Comparison of ENCODE assay signal across 1 cellular context in the genomic region with DNA sequence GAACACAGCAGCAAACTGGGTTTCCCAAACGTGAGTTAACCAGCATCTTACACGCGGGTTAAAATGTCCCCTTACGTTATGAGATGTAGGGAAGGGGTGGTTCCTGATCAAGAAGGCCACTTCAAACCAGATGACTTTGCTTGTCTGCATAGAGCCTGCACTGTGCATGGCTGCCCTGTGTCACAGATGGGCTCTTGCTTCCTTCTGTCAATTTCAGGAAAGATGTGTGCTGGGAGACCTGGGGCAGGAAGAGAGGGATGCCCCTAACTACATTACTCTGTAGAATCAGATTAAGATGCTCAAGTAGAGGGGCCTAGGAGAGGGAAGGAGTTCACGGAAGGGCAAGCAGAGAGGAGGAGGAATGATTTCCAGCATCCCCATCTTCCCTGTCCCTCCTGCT.
TF ChIP-seq lines count a peak whose summit lies in the region.

No MANE protein-coding gene starts in this region.

TF ChIP-seq in K562, 482 proteins besides CTCF, POLR2A, EP300 and RAD21:
- TF ChIP-seq, protein P1, sequence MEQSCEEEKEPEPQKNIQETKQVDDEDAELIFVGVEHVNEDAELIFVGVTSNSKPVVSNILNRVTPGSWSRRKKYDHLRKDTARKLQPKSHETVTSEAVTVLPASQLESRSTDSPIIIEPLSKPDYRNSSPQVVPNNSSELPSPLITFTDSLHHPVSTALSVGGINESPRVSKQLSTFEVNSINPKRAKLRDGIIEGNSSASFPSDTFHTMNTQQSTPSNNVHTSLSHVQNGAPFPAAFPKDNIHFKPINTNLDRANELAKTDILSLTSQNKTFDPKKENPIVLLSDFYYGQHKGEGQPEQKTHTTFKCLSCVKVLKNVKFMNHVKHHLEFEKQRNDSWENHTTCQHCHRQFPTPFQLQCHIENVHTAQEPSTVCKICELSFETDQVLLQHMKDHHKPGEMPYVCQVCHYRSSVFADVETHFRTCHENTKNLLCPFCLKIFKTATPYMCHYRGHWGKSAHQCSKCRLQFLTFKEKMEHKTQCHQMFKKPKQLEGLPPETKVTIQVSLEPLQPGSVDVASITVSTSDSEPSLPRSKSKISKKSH (CRISPR knock-in tag; IDR thresholded peaks at IDR 0.05) = no peak
- TF ChIP-seq, protein P2, sequence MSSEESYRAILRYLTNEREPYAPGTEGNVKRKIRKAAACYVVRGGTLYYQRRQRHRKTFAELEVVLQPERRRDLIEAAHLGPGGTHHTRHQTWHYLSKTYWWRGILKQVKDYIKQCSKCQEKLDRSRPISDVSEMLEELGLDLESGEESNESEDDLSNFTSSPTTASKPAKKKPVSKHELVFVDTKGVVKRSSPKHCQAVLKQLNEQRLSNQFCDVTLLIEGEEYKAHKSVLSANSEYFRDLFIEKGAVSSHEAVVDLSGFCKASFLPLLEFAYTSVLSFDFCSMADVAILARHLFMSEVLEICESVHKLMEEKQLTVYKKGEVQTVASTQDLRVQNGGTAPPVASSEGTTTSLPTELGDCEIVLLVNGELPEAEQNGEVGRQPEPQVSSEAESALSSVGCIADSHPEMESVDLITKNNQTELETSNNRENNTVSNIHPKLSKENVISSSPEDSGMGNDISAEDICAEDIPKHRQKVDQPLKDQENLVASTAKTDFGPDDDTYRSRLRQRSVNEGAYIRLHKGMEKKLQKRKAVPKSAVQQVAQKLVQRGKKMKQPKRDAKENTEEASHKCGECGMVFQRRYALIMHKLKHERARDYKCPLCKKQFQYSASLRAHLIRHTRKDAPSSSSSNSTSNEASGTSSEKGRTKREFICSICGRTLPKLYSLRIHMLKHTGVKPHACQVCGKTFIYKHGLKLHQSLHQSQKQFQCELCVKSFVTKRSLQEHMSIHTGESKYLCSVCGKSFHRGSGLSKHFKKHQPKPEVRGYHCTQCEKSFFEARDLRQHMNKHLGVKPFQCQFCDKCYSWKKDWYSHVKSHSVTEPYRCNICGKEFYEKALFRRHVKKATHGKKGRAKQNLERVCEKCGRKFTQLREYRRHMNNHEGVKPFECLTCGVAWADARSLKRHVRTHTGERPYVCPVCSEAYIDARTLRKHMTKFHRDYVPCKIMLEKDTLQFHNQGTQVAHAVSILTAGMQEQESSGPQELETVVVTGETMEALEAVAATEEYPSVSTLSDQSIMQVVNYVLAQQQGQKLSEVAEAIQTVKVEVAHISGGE (CRISPR knock-in tag; IDR thresholded peaks at IDR 0.05) = 0 out of 6 replicates have a peak, but pooled peaks of 1 of the 3 experiments have one; percentile 4
